ENCODE assay signal across 19 cellular contexts in genomic region chr9:34662544-34663295, GRCh38. TPM values are rescaled to one million over a fixed set of nuclear protein-coding genes. Genes with fewer than 3 reads are reported as not detected.
A peak's percentile ranks its signal among the peaks of the same experiment; 100 is the strongest.
DNase-seq lines count a peak whose midpoint lies in the region; ATAC-seq and TF ChIP-seq lines count a peak whose summit lies in the region.
"Had no signal": no experiment of that assay in that cellular context is flagged by ENCODE, and none has a peak within 500 bp of the region (broad histone marks: within the 10 kb centered on the region; RNA-seq: fewer than 3 reads in every experiment).

CCL27 (minus strand) TSS chr9:34662657; CDS start chr9:34662633, 24 bp downstream.

- H3K23ac ChIP-seq in neuronal stem cell (ENCODE audit: low read depth, low read length, poor library complexity): no peak within 1 kb of the TSS

- H3K9me3 ChIP-seq in DND-41 (ENCODE audit: insufficient read depth, low read length, severe bottlenecking) (no peaks in the 10 kb centered on the region), T-helper 17 cell (ENCODE audit: control insufficient read depth, low read length, poor library complexity, severe bottlenecking) (no peaks in the 10 kb centered on the region), mammary epithelial cell (replicated peaks; ENCODE audit: insufficient read depth, low read length) (no peaks in the 10 kb centered on the region), neuronal stem cell (replicated peaks in 1 of 2; ENCODE audit: control insufficient read depth in 2 of 2, insufficient read depth in 1 of 2, low read depth in 1 of 2, low read length in 2 of 2) (no peaks in the 10 kb centered on the region)
- H3K9me3 ChIP-seq: BLaER1 had no signal

- peaks cover 54% of the 10 kb centered on the region for H3K4me1 Mint-ChIP-seq in T-helper 17 cell

- H3K9ac ChIP-seq in DND-41 (ENCODE audit: low read depth, low read length): no peak within 1 kb of the TSS; the same call in 1 of the 2 replicates
- H3K9ac ChIP-seq in mammary epithelial cell (ENCODE audit: insufficient read depth, low read length): no peak within 1 kb of the TSS
- no peak within 1 kb of the TSS for H3K9ac ChIP-seq in neuronal stem cell (ENCODE audit: low read depth, low read length, poor library complexity)
- H3K9ac ChIP-seq: BLaER1 had no signal

- H3K79me2 ChIP-seq in DND-41 (ENCODE audit: insufficient read depth, low read length): no peaks in the 10 kb centered on the region
- peaks cover 17% of the 10 kb centered on the region for H3K79me2 ChIP-seq in mammary epithelial cell (ENCODE audit: insufficient read depth, low read length)

- H4K20me1 ChIP-seq in DND-41 (ENCODE audit: insufficient read depth, low read length) (no peaks in the 10 kb centered on the region), mammary epithelial cell (ENCODE audit: insufficient read depth, low read length) (no peaks in the 10 kb centered on the region)
- H4K20me1 ChIP-seq: BLaER1 had no signal

- no peak within 1 kb of the TSS for H2BK12ac ChIP-seq in neuronal stem cell (ENCODE audit: low read length)

- peak within 1 kb of the TSS; percentile 96 for H3K4me3 Mint-ChIP-seq in T-helper 17 cell
- H3K4me3 Mint-ChIP-seq: mesothelial cell of epicardium; stimulated activated naive B cell treated with anti-CD40 and anti-IgM and Interleukin-4, amounts not matched to agents 10 μg/mL and 1 μg/mL and 100 μg/mL, for 72 hours had no signal

- WGBS in mammary epithelial cell (ENCODE audit: low coverage, missing lambda C conversion rate): 50% methylated on average over 4 of the region's 4 CpGs
- no CpG with 5 or more reads among the region's 4 CpGs for WGBS in neuronal stem cell (ENCODE audit: extremely low coverage in 2 of 2, insufficient read length in 2 of 2, insufficient replicate concordance in 1 of 2), 2 donors

- H3K36me3 ChIP-seq in DND-41 (ENCODE audit: insufficient read depth, low read length) (no peaks in the 10 kb centered on the region), mammary epithelial cell (ENCODE audit: insufficient read depth, low read length) (no peaks in the 10 kb centered on the region), neuronal stem cell (replicated peaks in 1 of 2; ENCODE audit: control insufficient read depth in 2 of 2, insufficient read depth in 2 of 2, low read length in 2 of 2) (peaks cover 0 to 4% of the 10 kb centered on the region in 2 donors)

- intact Hi-C loops in mammary epithelial cell (cut with micrococcal nuclease): no loop called here

- no peaks in the 10 kb centered on the region for H3K27me3 Mint-ChIP-seq in T-helper 17 cell
- H3K27me3 Mint-ChIP-seq: stimulated activated naive B cell treated with anti-CD40 and anti-IgM and Interleukin-4, amounts not matched to agents 10 μg/mL and 1 μg/mL and 100 μg/mL, for 72 hours had no signal

- ATAC-seq in DND-41 (ENCODE audit: insufficient read depth, low read depth) (peak; percentile 88), T-helper 17 cell (no peak)
- ATAC-seq: stimulated activated naive B cell treated with anti-CD40 and anti-IgM and Interleukin-4, amounts not matched to agents 10 μg/mL and 1 μg/mL and 100 μg/mL, for 72 hours had no signal

- TF ChIP-seq CTCF in DND-41 (IDR thresholded peaks at IDR 0.05; ENCODE audit: borderline replicate concordance, extremely low read depth, low read length, poor library complexity, severe bottlenecking) (no peak), mammary epithelial cell (conservative IDR thresholded peaks at IDR 0.05 in 1 of 2, IDR thresholded peaks at IDR 0.05 in 1 of 2; ENCODE audit: extremely low read depth in 1 of 2, insufficient read depth in 1 of 2, low read depth in 1 of 2, low read length in 2 of 2) (no peak)

- H3K4me2 ChIP-seq in DND-41 (ENCODE audit: insufficient read depth, low read length) (peak within 1 kb of the TSS; percentile 17), mammary epithelial cell (ENCODE audit: insufficient read depth, low read depth, low read length) (peak within 1 kb of the TSS; percentile 35), neuronal stem cell (ENCODE audit: insufficient read depth, low read length, poor library complexity, severe bottlenecking) (no peak within 1 kb of the TSS)
- H3K4me2 ChIP-seq: BLaER1 had no signal

- no peak within 1 kb of the TSS for H3K18ac ChIP-seq in neuronal stem cell (ENCODE audit: low read length)

- dilution Hi-C loops in mammary epithelial cell (cut with HindIII; ENCODE audit: low sequenced_read_pairs): loop anchor here (5.0 kb wide), 1 partner anchor 45 kb away; no protein-coding TSS in a partner anchor

- H3K27me3 ChIP-seq in DND-41 (ENCODE audit: insufficient read depth, low read length, poor library complexity): no peaks in the 10 kb centered on the region
- no peaks in the 10 kb centered on the region for H3K27me3 ChIP-seq in mammary epithelial cell (ENCODE audit: insufficient read depth, low read length)
- no peaks in the 10 kb centered on the region for H3K27me3 ChIP-seq in neuronal stem cell (ENCODE audit: control insufficient read depth in 3 of 3, insufficient read depth in 3 of 3, low read depth in 1 of 3, low read length in 3 of 3)

- H3K4me3 ChIP-seq in DND-41 (ENCODE audit: low read depth in 1 of 2, low read length in 2 of 2) (no peak within 1 kb of the TSS), mammary epithelial cell (replicated peaks in 1 of 3; ENCODE audit: insufficient read depth in 1 of 3, low read depth in 2 of 3, low read length in 3 of 3) (no peak within 1 kb of the TSS), neuronal stem cell (ENCODE audit: low read length in 2 of 2) (no peak within 1 kb of the TSS)
- H3K4me3 ChIP-seq: BLaER1 had no signal

- no peaks in the 10 kb centered on the region for H3K79me1 ChIP-seq in neuronal stem cell (ENCODE audit: low read depth, low read length)

- H2BK5ac ChIP-seq in neuronal stem cell (ENCODE audit: low read length): no peak within 1 kb of the TSS

- in situ Hi-C loops in mammary epithelial cell (cut with MboI; ENCODE audit: low sequenced_read_pairs in 2 of 2): no loop called here

- CTCF ChIA-PET in mammary epithelial cell (lab: Charles Lee; ENCODE audit: low non-redundant PET): no interaction called here

- H3K14ac ChIP-seq in neuronal stem cell (ENCODE audit: low read length): no peak within 1 kb of the TSS

- no peak within 1 kb of the TSS for H4K8ac ChIP-seq in neuronal stem cell (ENCODE audit: low read depth, low read length)

- peaks cover 7% of the 10 kb centered on the region for H3K36me3 Mint-ChIP-seq in T-helper 17 cell (ENCODE audit: low read depth)

- H2AK5ac ChIP-seq in neuronal stem cell (ENCODE audit: low read depth, low read length): peak within 1 kb of the TSS; percentile 27

- DNase-seq in DND-41: peak; percentile 69
- DNase-seq in T-helper 17 cell: no peak
- DNase-seq in mammary epithelial cell: peak; percentile 52
- no peak for DNase-seq in neuronal stem cell (ENCODE audit: low spot score)
- no peak for DNase-seq in SK-N-DZ (ENCODE audit: low spot score)
- no peak for DNase-seq in NCI-H446 treated with DMSO at 0.1 percent for 48 hours (lab: John Stamatoyannopoulos, UW)
- no peak for DNase-seq in NCI-H524 treated with DMSO at 0.1 percent for 48 hours (lab: John Stamatoyannopoulos, UW)
- DNase-seq: DMS79 treated with DMSO at 0.1 percent for 48 hours; islet precursor cell; NCI-H1930; NCI-H748 treated with DMSO at 0.1 percent for 48 hours; stimulated activated naive B cell treated with anti-CD40 and anti-IgM and Interleukin-4, amounts not matched to agents 10 μg/mL and 1 μg/mL and 100 μg/mL, for 72 hours had no signal

- peak within 1 kb of the TSS; percentile 23 for H2BK15ac ChIP-seq in neuronal stem cell (ENCODE audit: low read length)

- peak within 1 kb of the TSS; percentile 36 for H2AFZ ChIP-seq in DND-41 (ENCODE audit: low read depth, low read length)
- peak within 1 kb of the TSS; percentile 49 for H2AFZ ChIP-seq in mammary epithelial cell (ENCODE audit: low read depth, low read length)
- H2AFZ ChIP-seq in neuronal stem cell (ENCODE audit: low read length): no peak within 1 kb of the TSS

- no peak within 1 kb of the TSS for H2BK120ac ChIP-seq in neuronal stem cell (ENCODE audit: low read depth, low read length)

- H3K4ac ChIP-seq in neuronal stem cell (ENCODE audit: low read length): no peak within 1 kb of the TSS

- H3K27ac ChIP-seq in DND-41 (ENCODE audit: low read length): peak within 1 kb of the TSS; percentile 65
- peak within 1 kb of the TSS; percentile 59 for H3K27ac ChIP-seq in mammary epithelial cell (ENCODE audit: insufficient read depth, low read depth, low read length)
- no peak within 1 kb of the TSS for H3K27ac ChIP-seq in neuronal stem cell (replicated peaks; ENCODE audit: low read length)
- H3K27ac ChIP-seq: BLaER1 had no signal

- H3K27ac Mint-ChIP-seq in T-helper 17 cell: peak within 1 kb of the TSS; percentile 95
- H3K27ac Mint-ChIP-seq: mesothelial cell of epicardium had no signal

- no TSS peak for BruUV-seq in mammary epithelial cell (replicated peaks; lab: Mats Ljungman, UMichigan)

- H3K4me1 ChIP-seq in DND-41 (ENCODE audit: insufficient read depth, low read length): peaks cover 21% of the 10 kb centered on the region
- H3K4me1 ChIP-seq in mammary epithelial cell (ENCODE audit: insufficient read depth, low read length): peaks cover 39% of the 10 kb centered on the region
- peaks cover 0 to 7% of the 10 kb centered on the region in 2 donors for H3K4me1 ChIP-seq in neuronal stem cell (ENCODE audit: control insufficient read depth in 2 of 2, insufficient read depth in 1 of 2, low read depth in 1 of 2, low read length in 2 of 2)

- H4K91ac ChIP-seq in neuronal stem cell (ENCODE audit: low read depth, low read length, poor library complexity): no peak within 1 kb of the TSS

RNA-seq across cellular contexts. Expression of gene CCL27, which starts in this region (rescaled TPM):
- total RNA-seq in T-helper 17 cell (not detected), mammary epithelial cell (under 1 TPM in 1 of 2 donors, not detected in 1; 0.80 TPM)
- not detected for polyA plus RNA-seq in mammary epithelial cell
- polyA minus RNA-seq in mammary epithelial cell: not detected
- 0.49 TPM for polyA plus RNA-seq in neuronal stem cell (2013, experiment 1 of 2)
- polyA plus RNA-seq in neuronal stem cell (2013, experiment 2 of 2): 0.93 TPM
- 0.39 TPM in 1 of 2 replicates, not detected in the other for polyA plus RNA-seq in SK-N-DZ (2014; cell fraction: cytosol; rRNA removed)
- 1.7 and 4.0 TPM in 2 replicates for polyA plus RNA-seq in SK-N-DZ (2014; cell fraction: nucleus; rRNA removed)
- total RNA-seq: endothelial cell of umbilical vein, H1, M059J, mesothelial cell of epicardium, omental fat pad, RPMI7951 had no signal
- polyA plus RNA-seq: endothelial cell of umbilical vein had no signal

Comparison
In these comparisons a context has a peak if more than half of its experiments do, and no peak if none do; other contexts are left out.
1. Peak in DNase-seq, H3K27ac ChIP-seq and H3K4me2 ChIP-seq in mammary epithelial cell; RNA of the gene not detected or under 1 TPM.